In the genomic region with DNA sequence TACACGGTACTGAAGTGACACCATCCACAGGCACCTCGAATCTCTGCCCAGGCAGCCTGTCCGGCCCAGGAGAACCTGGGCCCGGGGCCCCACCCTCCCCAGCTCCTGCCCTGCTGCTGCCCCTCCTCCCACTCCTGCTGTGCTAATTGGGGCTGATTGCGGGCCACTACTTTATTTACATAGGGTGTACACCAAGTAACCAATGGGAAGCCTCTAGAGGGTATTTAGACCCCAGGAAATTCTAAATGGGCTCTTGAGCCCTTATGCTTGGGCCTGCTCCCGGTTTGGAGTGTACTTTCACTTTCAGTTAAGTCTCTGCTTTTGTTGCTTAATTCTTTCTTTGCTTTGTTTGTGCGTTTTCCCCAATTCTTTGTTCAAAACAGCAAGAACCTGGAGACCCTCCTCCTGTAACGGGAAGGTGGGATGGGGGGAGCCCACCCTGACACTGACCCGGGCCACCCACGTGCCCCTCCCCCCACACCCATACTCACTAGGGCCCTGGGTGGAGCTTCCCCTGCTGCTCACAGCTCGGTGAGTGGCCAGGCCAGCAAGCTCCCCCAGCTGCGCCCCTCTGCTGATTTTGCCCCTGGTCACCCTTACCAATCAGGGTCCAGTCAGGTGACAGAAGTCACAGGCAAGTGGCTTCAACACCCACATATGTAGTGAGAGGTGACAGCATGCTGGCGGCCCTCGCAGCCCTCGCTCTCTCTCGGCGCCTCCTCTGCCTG, we compare ENCODE assay signal across 8 cellular contexts. TPM values are rescaled to one million over a fixed set of nuclear protein-coding genes. Genes with fewer than 3 reads are reported as not detected.
DNase-seq lines count a peak whose midpoint lies in the region; ATAC-seq, FAIRE-seq and TF ChIP-seq lines count a peak whose summit lies in the region.

No MANE protein-coding gene starts in this region.

- no peak overlapping the region for H3K9ac ChIP-seq in Loucy (ENCODE audit: low read depth, low read length, poor library complexity, severe bottlenecking)
- peak overlapping the region; percentile 64 for H3K9ac ChIP-seq in HepG2 (ENCODE audit: insufficient read depth, low read depth, low read length)

- peak in 3 of 5 donors; percentile 11 to 19 (median 17) for DNase-seq in CD4-positive, alpha-beta memory T cell
- DNase-seq in adrenal gland (peak in 5 of 7 donors; percentile 39 to 61 (median 47)), HepG2 (ENCODE audit: low spot score) (peak; percentile 16), midbrain (lab: John Stamatoyannopoulos, UW) (no peak)

- H2AFZ ChIP-seq in Loucy (ENCODE audit: low read length) (peak overlapping the region; percentile 75), HepG2 (ENCODE audit: low read length) (peak overlapping the region; percentile 55)

- peak overlapping the region in 6 of 7 donors; percentile 58 to 93 (median 88) for H3K27ac Mint-ChIP-seq in CD4-positive, alpha-beta memory T cell

- no peaks in the 10 kb centered on the region for H3K9me2 ChIP-seq in Loucy (replicated peaks; ENCODE audit: low read depth, low read length)

- TF ChIP-seq CTCF in Loucy (conservative IDR thresholded peaks at IDR 0.05; ENCODE audit: low read length) (no peak), adrenal gland (IDR thresholded peaks at IDR 0.05) (no peak), HepG2 (CRISPR knock-in tag; IDR thresholded peaks at IDR 0.05) (no peak)

- in situ Hi-C loops in HepG2 (cut with HindIII; ENCODE audit: extremely low pct_ligation_motif_present, low pct_unique_long_range_greater_than_20kb): no loop called here

- H3K4me2 ChIP-seq in Loucy (ENCODE audit: low read depth, low read length, poor library complexity, severe bottlenecking) (peak overlapping the region; percentile 40), HepG2 (ENCODE audit: low read depth, low read length) (peak overlapping the region; percentile 60)

- no peak for TF ChIP-seq POLR2A in adrenal gland (IDR thresholded peaks at IDR 0.05)
- TF ChIP-seq POLR2A in HepG2 (IDR thresholded peaks at IDR 0.05; ENCODE audit: insufficient read depth in 1 of 2, low read depth in 2 of 2, low read length in 2 of 2): no peak

- FAIRE-seq in HepG2 (lab: Jason Lieb, UNC): no peak

- H3K4me3 ChIP-seq in CD4-positive, alpha-beta memory T cell (ENCODE audit: low read length in 2 of 2): no peak overlapping the region
- H3K4me3 ChIP-seq in Loucy (ENCODE audit: low read length, poor library complexity, severe bottlenecking) (no peak overlapping the region), adrenal gland (peak overlapping the region in 2 of 4 donors; percentile 33 to 49), HepG2 (replicated peaks in 1 of 3; ENCODE audit: insufficient read depth in 1 of 3, low read depth in 2 of 3, low read length in 3 of 3) (peak overlapping the region; percentile 56 to 61 (median 58))

- H3K27me3 ChIP-seq in CD4-positive, alpha-beta memory T cell (ENCODE audit: insufficient read depth, low read length): no peaks in the 10 kb centered on the region
- H3K27me3 ChIP-seq in Loucy (ENCODE audit: insufficient read depth, low read length, poor library complexity, severe bottlenecking): no peaks in the 10 kb centered on the region
- no peaks in the 10 kb centered on the region for H3K27me3 ChIP-seq in adrenal gland
- H3K27me3 ChIP-seq in HepG2 (ENCODE audit: control insufficient read depth in 1 of 2, insufficient read depth in 2 of 2, low read length in 2 of 2): no peaks in the 10 kb centered on the region; a peak in 2 of 5 replicates

- no TSS peak for BruUV-seq in HepG2 (replicated peaks; lab: Mats Ljungman, UMichigan)

- no peaks in the 10 kb centered on the region for H4K20me1 ChIP-seq in Loucy (ENCODE audit: insufficient read depth, low read length, poor library complexity, severe bottlenecking)
- no peaks in the 10 kb centered on the region for H4K20me1 ChIP-seq in HepG2 (ENCODE audit: insufficient read depth, low read length)

- POLR2A ChIA-PET in CD4-positive, alpha-beta memory T cell (lab: Charles Lee; ENCODE audit: partially characterized antibody): interaction anchor here (4.0 kb wide), 1 partner anchor 9 kb away, joined by 19 read pairs; a partner anchor contains a TSS
- POLR2A ChIA-PET in HepG2 (lab: Yijun Ruan, JAX): no interaction called here

- intact Hi-C loops in CD4-positive, alpha-beta memory T cell (cut with micrococcal nuclease): no loop called here
- intact Hi-C loops in adrenal gland (cut with DNase I): no loop called here
- intact Hi-C loops in HepG2 (cut with micrococcal nuclease; ENCODE audit: unreplicated experiment): no loop called here

- H3K4me3 Mint-ChIP-seq in CD4-positive, alpha-beta memory T cell: peak overlapping the region; percentile 72 to 86 (median 78)

- no peak for TF ChIP-seq RAD21 in HepG2 (CRISPR knock-in tag; IDR thresholded peaks at IDR 0.05)

- no peak for TF ChIP-seq EP300 in HepG2 (IDR thresholded peaks at IDR 0.05; ENCODE audit: low read depth in 2 of 2, low read length in 2 of 2)
- no peak for TF ChIP-seq EP300 in HepG2 (CRISPR knock-in tag; IDR thresholded peaks at IDR 0.05; ENCODE audit: borderline replicate concordance)

- H3K36me3 ChIP-seq in CD4-positive, alpha-beta memory T cell (ENCODE audit: insufficient read depth, low read length): no peaks in the 10 kb centered on the region
- no peaks in the 10 kb centered on the region for H3K36me3 ChIP-seq in Loucy (ENCODE audit: insufficient read depth, low read length)
- no peaks in the 10 kb centered on the region for H3K36me3 ChIP-seq in adrenal gland (replicated peaks in 1 of 2)
- no peaks in the 10 kb centered on the region for H3K36me3 ChIP-seq in HepG2 (replicated peaks in 1 of 2; ENCODE audit: control insufficient read depth in 1 of 2, insufficient read depth in 2 of 2, low read length in 2 of 2)

- H3K27ac ChIP-seq in CD4-positive, alpha-beta memory T cell (ENCODE audit: low read depth, low read length): peak overlapping the region; percentile 35
- H3K27ac ChIP-seq in adrenal gland: peak overlapping the region in 4 of 5 donors; percentile 1 to 88 (median 76)
- H3K27ac ChIP-seq in HepG2 (ENCODE audit: extremely low read length, insufficient read depth, low read length): peak overlapping the region; percentile 44

- H3K27me3 Mint-ChIP-seq in CD4-positive, alpha-beta memory T cell: peaks cover 0 to 1% of the 10 kb centered on the region in 2 donors

- H3K4me1 ChIP-seq in CD4-positive, alpha-beta memory T cell (ENCODE audit: insufficient read depth, low read length): peaks cover 23% of the 10 kb centered on the region
- H3K4me1 ChIP-seq in Loucy (ENCODE audit: insufficient read depth, low read length, poor library complexity, severe bottlenecking) (peaks cover 4% of the 10 kb centered on the region), adrenal gland (replicated peaks in 1 of 2) (peaks cover 11 to 17% of the 10 kb centered on the region in 2 donors), HepG2 (ENCODE audit: insufficient read depth, low read length) (peaks cover 47% of the 10 kb centered on the region)

- WGBS in adrenal gland, 4 donors: 48 to 62% (median 57%) methylated on average over 16 to 17 of the region's 17 CpGs
- 16% methylated on average over 10 of the region's 17 CpGs for WGBS in HepG2 (ENCODE audit: low lambda C conversion rate)

- ATAC-seq in HepG2: peak; percentile 49
- no peak for ATAC-seq in HG02798 (IDR thresholded peaks at IDR 0.05; ENCODE audit: poor library complexity, unreplicated experiment)
- ATAC-seq in HG03439 (IDR thresholded peaks at IDR 0.05; ENCODE audit: unreplicated experiment): no peak
- no peak for ATAC-seq in GM19328 (IDR thresholded peaks at IDR 0.05; ENCODE audit: unreplicated experiment)

- peaks cover 0 to 4% (median 0%) of the 10 kb centered on the region in 8 donors for H3K9me3 Mint-ChIP-seq in CD4-positive, alpha-beta memory T cell

- H3K79me2 ChIP-seq in Loucy (ENCODE audit: insufficient read depth, low read length) (no peaks in the 10 kb centered on the region), HepG2 (ENCODE audit: insufficient read depth, low read length) (no peaks in the 10 kb centered on the region)

- H3K4me1 Mint-ChIP-seq in CD4-positive, alpha-beta memory T cell: peaks cover 15 to 31% (median 20%) of the 10 kb centered on the region in 4 donors

- H3F3A ChIP-seq in Loucy (ENCODE audit: low read depth): no peaks in the 10 kb centered on the region

- H3K36me3 Mint-ChIP-seq in CD4-positive, alpha-beta memory T cell: no peaks in the 10 kb centered on the region

- CTCF ChIA-PET in CD4-positive, alpha-beta memory T cell (lab: Charles Lee; ENCODE audit: partially characterized antibody): no interaction called here
- CTCF ChIA-PET in HepG2 (lab: Yijun Ruan, JAX; ENCODE audit: low intra/inter-chr PET ratio, low total read pairs): no interaction called here

- no peaks in the 10 kb centered on the region for H3K9me3 ChIP-seq in CD4-positive, alpha-beta memory T cell (ENCODE audit: control insufficient read depth in 1 of 2, low read length in 2 of 2)
- H3K9me3 ChIP-seq in Loucy (ENCODE audit: insufficient read depth, low read depth, low read length) (no peaks in the 10 kb centered on the region), adrenal gland (replicated peaks in 1 of 3) (no peaks in the 10 kb centered on the region), HepG2 (ENCODE audit: low read length) (no peaks in the 10 kb centered on the region)

RNA-seq across cellular contexts. Expression of a gene that starts 9.4 kb away (rescaled TPM):
- total RNA-seq in CD4-positive, alpha-beta memory T cell: under 1 TPM; 0.73 to 0.75 TPM
- polyA plus RNA-seq in CD4-positive, alpha-beta memory T cell: not detected
- 1 to 10 TPM in 3 of 8 donors, under 1 TPM in 4, not detected in 1; 0.41 to 2.3 (median 0.95) TPM for total RNA-seq in adrenal gland
- polyA plus RNA-seq in adrenal gland: under 1 TPM; 0.27 to 0.72 (median 0.62) TPM
- total RNA-seq in HepG2 (2016; rRNA removed; fragmentation: Illumina TruSeq; extraction: Trizol): not detected in 2 replicates
- not detected in 2 replicates for total RNA-seq in HepG2 (2016; cell fraction: cytosol; rRNA removed; fragmentation: Illumina TruSeq; extraction: Trizol; ENCODE audit: low read depth)
- total RNA-seq in HepG2 (2016; cell fraction: insoluble cytoplasmic fraction; rRNA removed; fragmentation: Illumina TruSeq; extraction: Trizol): not detected in 2 replicates
- not detected in 2 replicates for total RNA-seq in HepG2 (2016; cell fraction: membrane; rRNA removed; fragmentation: Illumina TruSeq; extraction: Trizol)
- not detected in 2 replicates for total RNA-seq in HepG2 (2016; cell fraction: nucleus; rRNA removed; fragmentation: Illumina TruSeq; extraction: Trizol)
- 0.03 and 0.12 TPM in 2 replicates for polyA plus RNA-seq in HepG2 (2011; rRNA removed)
- 0.03 and 0.05 TPM in 2 replicates for polyA plus RNA-seq in HepG2 (2011; cell fraction: cytosol; rRNA removed)
- 0.12 and 0.23 TPM in 2 replicates for polyA plus RNA-seq in HepG2 (2011; cell fraction: nucleus; rRNA removed)
- polyA plus RNA-seq in HepG2 (2012): 0.05 TPM in 1 of 2 replicates, not detected in the other
- polyA plus RNA-seq in HepG2 (2016; cell fraction: cytosol; fragmentation: Illumina TruSeq; extraction: Trizol; ENCODE audit: low read depth): not detected in 2 replicates
- not detected in 2 replicates for polyA plus RNA-seq in HepG2 (2016; cell fraction: insoluble cytoplasmic fraction; fragmentation: Illumina TruSeq; extraction: Trizol; ENCODE audit: low read depth)
- polyA plus RNA-seq in HepG2 (2016; cell fraction: membrane; fragmentation: Illumina TruSeq; extraction: Trizol; ENCODE audit: low read depth): not detected in 2 replicates
- polyA plus RNA-seq in HepG2 (2016; cell fraction: nucleus; fragmentation: Illumina TruSeq; extraction: Trizol; ENCODE audit: insufficient read depth, low read depth): 1.7 TPM in 1 of 2 replicates, not detected in the other
- polyA minus RNA-seq in HepG2 (2011; rRNA and poly(A)+ RNA removed; ENCODE audit: low replicate concordance): 0.22 and 1.6 TPM in 2 replicates
- not detected in 2 replicates for polyA minus RNA-seq in HepG2 (2011; cell fraction: cytosol; rRNA and poly(A)+ RNA removed)
- polyA minus RNA-seq in HepG2 (2011; cell fraction: nucleus; rRNA and poly(A)+ RNA removed): 0.39 and 1.1 TPM in 2 replicates

RNA-seq across cellular contexts. Expression of a gene that starts 10.0 kb away (rescaled TPM):
- total RNA-seq in CD4-positive, alpha-beta memory T cell: 10 to 100 TPM; 50.8 to 53.3 TPM
- 10 to 100 TPM; 18.2 to 19.4 TPM for polyA plus RNA-seq in CD4-positive, alpha-beta memory T cell
- total RNA-seq in adrenal gland (10 to 100 TPM; 12.7 to 43.1 (median 32.5) TPM), HepG2 (2016; rRNA removed; fragmentation: Illumina TruSeq; extraction: Trizol) (not detected in 2 replicates)
- polyA plus RNA-seq in adrenal gland (10 to 100 TPM; 26.6 to 43.4 (median 42.8) TPM), HepG2 (2011; rRNA removed) (not detected in 2 replicates)
- not detected in 2 replicates for total RNA-seq in HepG2 (2016; cell fraction: cytosol; rRNA removed; fragmentation: Illumina TruSeq; extraction: Trizol; ENCODE audit: low read depth)
- not detected in 2 replicates for total RNA-seq in HepG2 (2016; cell fraction: insoluble cytoplasmic fraction; rRNA removed; fragmentation: Illumina TruSeq; extraction: Trizol)
- not detected in 2 replicates for total RNA-seq in HepG2 (2016; cell fraction: membrane; rRNA removed; fragmentation: Illumina TruSeq; extraction: Trizol)
- not detected in 2 replicates for total RNA-seq in HepG2 (2016; cell fraction: nucleus; rRNA removed; fragmentation: Illumina TruSeq; extraction: Trizol)
- polyA plus RNA-seq in HepG2 (2011; cell fraction: cytosol; rRNA removed): not detected in 2 replicates
- not detected in 2 replicates for polyA plus RNA-seq in HepG2 (2011; cell fraction: nucleus; rRNA removed)
- not detected in 2 replicates for polyA plus RNA-seq in HepG2 (2012)
- not detected in 2 replicates for polyA plus RNA-seq in HepG2 (2016; cell fraction: cytosol; fragmentation: Illumina TruSeq; extraction: Trizol; ENCODE audit: low read depth)
- not detected in 2 replicates for polyA plus RNA-seq in HepG2 (2016; cell fraction: insoluble cytoplasmic fraction; fragmentation: Illumina TruSeq; extraction: Trizol; ENCODE audit: low read depth)
- polyA plus RNA-seq in HepG2 (2016; cell fraction: membrane; fragmentation: Illumina TruSeq; extraction: Trizol; ENCODE audit: low read depth): not detected in 2 replicates
- not detected in 2 replicates for polyA plus RNA-seq in HepG2 (2016; cell fraction: nucleus; fragmentation: Illumina TruSeq; extraction: Trizol; ENCODE audit: insufficient read depth, low read depth)
- 18.5 TPM in 1 of 2 replicates, not detected in the other for polyA minus RNA-seq in HepG2 (2011; rRNA and poly(A)+ RNA removed; ENCODE audit: low replicate concordance)
- not detected in 2 replicates for polyA minus RNA-seq in HepG2 (2011; cell fraction: cytosol; rRNA and poly(A)+ RNA removed)
- polyA minus RNA-seq in HepG2 (2011; cell fraction: nucleus; rRNA and poly(A)+ RNA removed): not detected in 2 replicates

Comparison
In these comparisons a context has a peak if more than half of its experiments do, and no peak if none do; other contexts are left out.
1. H3K4me3 ChIP-seq: peak in HepG2 (3 of 3); none in CD4-positive, alpha-beta memory T cell (0 of 2) and Loucy (single experiment).
2. RNA of a gene that starts 10.0 kb away (total RNA-seq): 50.8 to 53.3 TPM in CD4-positive, alpha-beta memory T cell and 12.7 to 43.1 TPM in adrenal gland; not detected in HepG2; every median in the first group is over 10 times any median in the second.
3. Peak in every context shown above with its lines, with median percentiles within 50 percentile points of each other: H3K27ac ChIP-seq.